ENCODE assay signal across 7 cellular contexts in genomic region chr12:60391791-60392190, GRCh38.
"Had no signal": no experiment of that assay in that cellular context is flagged by ENCODE, and none has a peak within 500 bp of the region (broad histone marks: within the 10 kb centered on the region; RNA-seq: fewer than 3 reads in every experiment).

No MANE protein-coding gene starts in this region.

- H3K4me1 Mint-ChIP-seq: IgD-negative memory B cell had no signal

- H3K4me1 ChIP-seq: HAP-1 had no signal

- H3K9me3 ChIP-seq: HAP-1 had no signal

- H3K36me3 Mint-ChIP-seq: IgD-negative memory B cell had no signal

- H3K27me3 Mint-ChIP-seq: IgD-negative memory B cell had no signal

- H3K4me3 ChIP-seq: HAP-1 had no signal

- H3K36me3 ChIP-seq: HAP-1 had no signal

- DNase-seq: GOT3, H7, KBM-7 had no signal

- ATAC-seq: HCT116 had no signal

- H3K9me3 Mint-ChIP-seq: HFFc6 had no signal

- H3K27ac Mint-ChIP-seq: IgD-negative memory B cell had no signal

- H3K4me3 Mint-ChIP-seq: HFFc6, IgD-negative memory B cell had no signal
